ENCODE assay signal across 12 cellular contexts in the genomic region with DNA sequence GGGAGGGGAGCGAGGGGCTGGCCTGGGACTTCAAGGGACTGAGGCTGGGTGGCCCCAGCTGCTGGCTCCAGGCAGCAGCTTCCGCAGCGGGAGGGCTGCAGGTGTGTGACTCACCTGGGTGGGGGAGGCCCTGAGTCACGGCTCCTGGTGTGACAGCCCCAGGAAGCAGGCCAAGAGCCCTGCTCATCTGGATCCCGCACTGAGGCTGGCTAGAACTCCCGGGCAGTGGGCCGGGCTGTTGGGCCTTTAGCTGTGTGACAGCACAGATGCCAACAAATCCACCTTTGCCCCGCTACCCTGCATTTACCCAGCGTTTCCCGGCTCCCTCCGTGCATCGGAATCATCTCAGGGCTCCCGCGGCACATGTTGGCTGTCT.
DNase-seq lines count a peak whose midpoint lies in the region; TF ChIP-seq lines count a peak whose summit lies in the region.
"Had no signal": no experiment of that assay in that cellular context is flagged by ENCODE, and none has a peak within 500 bp of the region (broad histone marks: within the 10 kb centered on the region; RNA-seq: fewer than 3 reads in every experiment).

No MANE protein-coding gene starts in this region.

- 37 to 72% (median 55%) methylated on average over 10 to 14 of the region's 14 CpGs for WGBS in stomach, 5 donors

- peaks cover 9 to 30% (median 26%) of the 10 kb centered on the region in 4 donors for H3K4me1 ChIP-seq in stomach

- H3K4me3 ChIP-seq in stomach, result no peak overlapping the region
- H3K4me3 ChIP-seq: dorsolateral prefrontal cortex, lung had no signal

- CTCF ChIA-PET in GM10248 (lab: Yijun Ruan, JAX), result interaction anchor here (1.6 to 10.3 kb wide), 2 partner anchors 10 to 493 kb away, joined by 4 to 102 read pairs; no protein-coding TSS in a partner anchor

- intact Hi-C loops in stomach (cut with DNase I; ENCODE audit: low total_unique reads), result no loop called here

- TF ChIP-seq CTCF in stomach (IDR thresholded peaks at IDR 0.05) (no peak), GM10248 (IDR thresholded peaks at IDR 0.05; ENCODE audit: control extremely low read depth, extremely low read depth, low read depth, missing control alignments) (no peak)

- peak overlapping the region; percentile 54 for H3K27ac ChIP-seq in epithelial cell of prostate
- no peak overlapping the region for H3K27ac ChIP-seq in stomach
- H3K27ac ChIP-seq: dorsolateral prefrontal cortex had no signal

- H3K27me3 ChIP-seq in stomach, result peaks cover 0 to 51% (median 0%) of the 10 kb centered on the region in 3 donors

- no peak for TF ChIP-seq POLR2A in stomach (IDR thresholded peaks at IDR 0.05)

- POLR2A ChIA-PET in GM10248 (lab: Yijun Ruan, JAX), result no interaction called here

- peak; percentile 66 for DNase-seq in HK-2 (ENCODE audit: unreplicated experiment)
- peak; percentile 64 for DNase-seq in NCI-H510A treated with DMSO at 0.1 percent for 48 hours (lab: John Stamatoyannopoulos, UW)
- peak; percentile 63 for DNase-seq in epithelial cell of prostate (ENCODE audit: low read depth, low spot score)
- DNase-seq in stomach, result peak; percentile 84
- no peak for DNase-seq in RPMI8226
- DNase-seq in kidney glomerular epithelial cell (lab: John Stamatoyannopoulos, UW), result no peak
- no peak for DNase-seq in GM10248 (ENCODE audit: extremely low spot score)
- DNase-seq: activated CD8-positive, alpha-beta T cell treated with anti-CD3 and anti-CD28 coated beads, Interleukin-2, amount 10 ng/mL, durations not matched to agents 7 days and 5 days; activated naive CD8-positive, alpha-beta T cell treated with anti-CD3 and anti-CD28 coated beads, Interleukin-2, amount 10 ng/mL, durations not matched to agents 7 days and 5 days; NCI-H748 treated with DMSO at 0.1 percent for 48 hours had no signal

- TF ChIP-seq EP300 in stomach (IDR thresholded peaks at IDR 0.05), result no peak

- H3K9me3 ChIP-seq in stomach, result no peaks in the 10 kb centered on the region

- H3K36me3 ChIP-seq in stomach, result no peaks in the 10 kb centered on the region

Comparison
In these comparisons a context has a peak if more than half of its experiments do, and no peak if none do; other contexts are left out.
1. DNase-seq: peak in HK-2 (single experiment), NCI-H510A treated with DMSO at 0.1 percent for 48 hours (single experiment), epithelial cell of prostate (single experiment) and stomach (single experiment); none in RPMI8226 (single experiment), kidney glomerular epithelial cell (single experiment) and GM10248 (single experiment).